15 cellular contexts compared by ENCODE assay signal in genomic region chr12:67811437-67812361, GRCh38.
DNase-seq lines count a peak whose midpoint lies in the region; ATAC-seq and TF ChIP-seq lines count a peak whose summit lies in the region.
"Had no signal": no experiment of that assay in that cellular context is flagged by ENCODE, and none has a peak within 500 bp of the region (broad histone marks: within the 10 kb centered on the region; RNA-seq: fewer than 3 reads in every experiment).

No MANE protein-coding gene starts in this region.

- H3K9me3 ChIP-seq in PC-3 (ENCODE audit: low read length) = peaks cover 9% of the 10 kb centered on the region; the same call in 1 of the 2 replicates

- peaks cover 30% of the 10 kb centered on the region for H3K4me1 ChIP-seq in PC-3 (ENCODE audit: insufficient read depth, low read length)
- H3K4me1 ChIP-seq: neural progenitor cell, tibial nerve had no signal

- BruUV-seq in PC-3 (replicated peaks; lab: Mats Ljungman, UMichigan) = no TSS peak

- intact Hi-C loops in activated CD8-positive, alpha-beta T cell treated with anti-CD3 and anti-CD28 coated beads for 36 hours (cut with micrococcal nuclease) = no loop called here
- intact Hi-C loops in PC-3 (cut with micrococcal nuclease) = loop anchor here (5.0 kb wide), 4 partner anchors 99 to 159 kb away; no protein-coding TSS in a partner anchor

- H3K27ac Mint-ChIP-seq in activated CD8-positive, alpha-beta T cell treated with anti-CD3 and anti-CD28 coated beads for 36 hours = no peak overlapping the region
- H3K27ac Mint-ChIP-seq in activated CD8-positive, alpha-beta T cell treated with anti-CD3 and anti-CD28 coated beads, Interleukin-2, amount 10 ng/mL, durations not matched to agents 7 days and 5 days = no peak overlapping the region
- H3K27ac Mint-ChIP-seq in stimulated activated effector memory CD8-positive, alpha-beta T cell treated with anti-CD3 and anti-CD28 coated beads, Interleukin-12 subunit alpha, Interleukin-12 subunit beta, amount 100 ng/mL, for 72 hours = no peak overlapping the region
- H3K27ac Mint-ChIP-seq: neural progenitor cell had no signal

- H2AFZ ChIP-seq in PC-3 (ENCODE audit: low read length) = no peak overlapping the region
- H2AFZ ChIP-seq: neural progenitor cell had no signal

- peaks cover 4% of the 10 kb centered on the region for H3K36me3 Mint-ChIP-seq in activated CD8-positive, alpha-beta T cell treated with anti-CD3 and anti-CD28 coated beads for 36 hours (ENCODE audit: low read depth)
- no peaks in the 10 kb centered on the region for H3K36me3 Mint-ChIP-seq in activated CD8-positive, alpha-beta T cell treated with anti-CD3 and anti-CD28 coated beads, Interleukin-2, amount 10 ng/mL, durations not matched to agents 7 days and 5 days (ENCODE audit: low read depth)
- no peaks in the 10 kb centered on the region for H3K36me3 Mint-ChIP-seq in stimulated activated effector memory CD8-positive, alpha-beta T cell treated with anti-CD3 and anti-CD28 coated beads, Interleukin-12 subunit alpha, Interleukin-12 subunit beta, amount 100 ng/mL, for 72 hours
- H3K36me3 Mint-ChIP-seq: neural progenitor cell had no signal

- no peaks in the 10 kb centered on the region for H3K9me2 ChIP-seq in PC-3 (replicated peaks; ENCODE audit: low read length)

- TF ChIP-seq CTCF in activated CD8-positive, alpha-beta T cell treated with anti-CD3 and anti-CD28 coated beads for 36 hours (IDR thresholded peaks at IDR 0.05) = no peak
- no peak for TF ChIP-seq CTCF in PC-3 (conservative IDR thresholded peaks at IDR 0.05; ENCODE audit: low read depth, low read length)
- no peak for TF ChIP-seq CTCF in fibroblast of mammary gland (conservative IDR thresholded peaks at IDR 0.05; ENCODE audit: control insufficient read depth, insufficient read depth, low read depth, low read length)

- peak overlapping the region; percentile 8 for H3K4me2 ChIP-seq in PC-3 (ENCODE audit: low read length)
- H3K4me2 ChIP-seq: neural progenitor cell had no signal

- peaks cover 10% of the 10 kb centered on the region for H3K9me3 Mint-ChIP-seq in activated CD8-positive, alpha-beta T cell treated with anti-CD3 and anti-CD28 coated beads for 36 hours
- H3K9me3 Mint-ChIP-seq in activated CD8-positive, alpha-beta T cell treated with anti-CD3 and anti-CD28 coated beads, Interleukin-2, amount 10 ng/mL, durations not matched to agents 7 days and 5 days (ENCODE audit: insufficient read depth) = peaks cover 7% of the 10 kb centered on the region
- peaks cover 8% of the 10 kb centered on the region for H3K9me3 Mint-ChIP-seq in stimulated activated effector memory CD8-positive, alpha-beta T cell treated with anti-CD3 and anti-CD28 coated beads, Interleukin-12 subunit alpha, Interleukin-12 subunit beta, amount 100 ng/mL, for 72 hours

- no peaks in the 10 kb centered on the region for H3F3A ChIP-seq in PC-3 (ENCODE audit: low read length, unreplicated experiment)

- no peak overlapping the region for H3K4me3 Mint-ChIP-seq in activated CD8-positive, alpha-beta T cell treated with anti-CD3 and anti-CD28 coated beads for 36 hours
- no peak overlapping the region for H3K4me3 Mint-ChIP-seq in activated CD8-positive, alpha-beta T cell treated with anti-CD3 and anti-CD28 coated beads, Interleukin-2, amount 10 ng/mL, durations not matched to agents 7 days and 5 days
- no peak overlapping the region for H3K4me3 Mint-ChIP-seq in stimulated activated effector memory CD8-positive, alpha-beta T cell treated with anti-CD3 and anti-CD28 coated beads, Interleukin-12 subunit alpha, Interleukin-12 subunit beta, amount 100 ng/mL, for 72 hours
- H3K4me3 Mint-ChIP-seq: neural progenitor cell had no signal

- peaks cover 25% of the 10 kb centered on the region for H3K4me1 Mint-ChIP-seq in activated CD8-positive, alpha-beta T cell treated with anti-CD3 and anti-CD28 coated beads for 36 hours (ENCODE audit: low read depth)
- H3K4me1 Mint-ChIP-seq in activated CD8-positive, alpha-beta T cell treated with anti-CD3 and anti-CD28 coated beads, Interleukin-2, amount 10 ng/mL, durations not matched to agents 7 days and 5 days (ENCODE audit: low read depth) = no peaks in the 10 kb centered on the region
- no peaks in the 10 kb centered on the region for H3K4me1 Mint-ChIP-seq in stimulated activated effector memory CD8-positive, alpha-beta T cell treated with anti-CD3 and anti-CD28 coated beads, Interleukin-12 subunit alpha, Interleukin-12 subunit beta, amount 100 ng/mL, for 72 hours
- H3K4me1 Mint-ChIP-seq: neural progenitor cell had no signal

- H3K36me3 ChIP-seq in PC-3 (ENCODE audit: low read depth, low read length) = no peaks in the 10 kb centered on the region
- H3K36me3 ChIP-seq: neural progenitor cell, tibial nerve had no signal

- H3K79me2 ChIP-seq in PC-3 (ENCODE audit: low read length) = no peaks in the 10 kb centered on the region

- no peak overlapping the region for H3K4me3 ChIP-seq in PC-3 (ENCODE audit: low read length)
- no peak overlapping the region for H3K4me3 ChIP-seq in fibroblast of mammary gland (ENCODE audit: control insufficient read depth, low read depth, low read length)
- H3K4me3 ChIP-seq: neural progenitor cell, skin epidermis, tibial nerve had no signal

- no peaks in the 10 kb centered on the region for H4K20me1 ChIP-seq in PC-3 (ENCODE audit: low read length)

- no peaks in the 10 kb centered on the region for H3K27me3 Mint-ChIP-seq in activated CD8-positive, alpha-beta T cell treated with anti-CD3 and anti-CD28 coated beads for 36 hours
- no peaks in the 10 kb centered on the region for H3K27me3 Mint-ChIP-seq in activated CD8-positive, alpha-beta T cell treated with anti-CD3 and anti-CD28 coated beads, Interleukin-2, amount 10 ng/mL, durations not matched to agents 7 days and 5 days (ENCODE audit: low read depth)

- CTCF ChIA-PET in activated CD8-positive, alpha-beta T cell treated with anti-CD3 and anti-CD28 coated beads for 36 hours (lab: Charles Lee) = interaction anchor here (0.8 to 1.5 kb wide), 4 partner anchors 11 to 131 kb away, joined by 3 read pairs; no protein-coding TSS in a partner anchor
- CTCF ChIA-PET in activated CD8-positive, alpha-beta T cell treated with anti-CD3 and anti-CD28 coated beads, Interleukin-2, amount 10 ng/mL, durations not matched to agents 7 days and 5 days (lab: Charles Lee) = no interaction called here
- CTCF ChIA-PET in PC-3 (lab: Charles Lee) = no interaction called here

- POLR2A ChIA-PET in activated CD8-positive, alpha-beta T cell treated with anti-CD3 and anti-CD28 coated beads for 36 hours (lab: Charles Lee) = no interaction called here
- POLR2A ChIA-PET in activated CD8-positive, alpha-beta T cell treated with anti-CD3 and anti-CD28 coated beads, Interleukin-2, amount 10 ng/mL, durations not matched to agents 7 days and 5 days (lab: Charles Lee) = no interaction called here
- POLR2A ChIA-PET in PC-3 (lab: Charles Lee; ENCODE audit: unreplicated experiment) = interaction anchor here (0.5 kb wide), 1 partner anchor 446 kb away, joined by 3 read pairs; no protein-coding TSS in a partner anchor

- no peak for DNase-seq in activated CD8-positive, alpha-beta T cell treated with anti-CD3 and anti-CD28 coated beads for 36 hours
- no peak for DNase-seq in activated CD8-positive, alpha-beta T cell treated with anti-CD3 and anti-CD28 coated beads, Interleukin-2, amount 10 ng/mL, durations not matched to agents 7 days and 5 days
- DNase-seq in PC-3 = peak; percentile 84
- peak; percentile 96 for DNase-seq in fibroblast of mammary gland (ENCODE audit: low read depth)
- no peak for DNase-seq in stimulated activated effector memory CD8-positive, alpha-beta T cell treated with anti-CD3 and anti-CD28 coated beads, Interleukin-12 subunit alpha, Interleukin-12 subunit beta, amount 100 ng/mL, for 72 hours (ENCODE audit: low spot score in 2 of 2)
- no peak for DNase-seq in NCI-H2196 treated with DMSO at 0.1 percent for 48 hours (lab: John Stamatoyannopoulos, UW; ENCODE audit: unreplicated experiment)
- no peak for DNase-seq in GDM1 (lab: John Stamatoyannopoulos, UW)
- DNase-seq: activated CD4-positive, alpha-beta T cell treated with anti-CD3 and anti-CD28 coated beads for 4 hours; activated gamma-delta T cell treated with Interleukin-2 at 50 U/mL for 16 hours; GF-D8; left ventricle myocardium superior had no signal

- ATAC-seq in activated CD8-positive, alpha-beta T cell treated with anti-CD3 and anti-CD28 coated beads for 36 hours = peak; percentile 30
- ATAC-seq in activated CD8-positive, alpha-beta T cell treated with anti-CD3 and anti-CD28 coated beads, Interleukin-2, amount 10 ng/mL, durations not matched to agents 7 days and 5 days = no peak
- peak; percentile 86 for ATAC-seq in PC-3
- ATAC-seq in stimulated activated effector memory CD8-positive, alpha-beta T cell treated with anti-CD3 and anti-CD28 coated beads, Interleukin-12 subunit alpha, Interleukin-12 subunit beta, amount 100 ng/mL, for 72 hours = peak; percentile 72
- no peak for ATAC-seq in GM19463 (IDR thresholded peaks at IDR 0.05; ENCODE audit: unreplicated experiment)
- ATAC-seq: left ventricle myocardium superior had no signal

- 0 out of 2 replicates have a peak overlapping the region, but pooled peaks have one; percentile 14 for H3K9ac ChIP-seq in PC-3 (ENCODE audit: low read length)
- H3K9ac ChIP-seq: neural progenitor cell had no signal

- H3K27me3 ChIP-seq in PC-3 (ENCODE audit: low read length) = no peaks in the 10 kb centered on the region
- H3K27me3 ChIP-seq: neural progenitor cell, tibial nerve had no signal

- H3K27ac ChIP-seq in PC-3 (ENCODE audit: low read length) = peak overlapping the region; percentile 76
- H3K27ac ChIP-seq: neural progenitor cell, skin epidermis, tibial nerve had no signal

Comparison
In these comparisons a context has a peak if more than half of its experiments do, and no peak if none do; other contexts are left out.
1. ATAC-seq: peak in activated CD8-positive, alpha-beta T cell treated with anti-CD3 and anti-CD28 coated beads for 36 hours (single experiment), PC-3 (single experiment) and stimulated activated effector memory CD8-positive, alpha-beta T cell treated with anti-CD3 and anti-CD28 coated beads, Interleukin-12 subunit alpha, Interleukin-12 subunit beta, amount 100 ng/mL, for 72 hours (single experiment); none in activated CD8-positive, alpha-beta T cell treated with anti-CD3 and anti-CD28 coated beads, Interleukin-2, amount 10 ng/mL, durations not matched to agents 7 days and 5 days (single experiment) and GM19463 (single experiment).
2. DNase-seq: peak in PC-3 (single experiment) and fibroblast of mammary gland (single experiment); none in activated CD8-positive, alpha-beta T cell treated with anti-CD3 and anti-CD28 coated beads for 36 hours (single experiment), activated CD8-positive, alpha-beta T cell treated with anti-CD3 and anti-CD28 coated beads, Interleukin-2, amount 10 ng/mL, durations not matched to agents 7 days and 5 days (single experiment), stimulated activated effector memory CD8-positive, alpha-beta T cell treated with anti-CD3 and anti-CD28 coated beads, Interleukin-12 subunit alpha, Interleukin-12 subunit beta, amount 100 ng/mL, for 72 hours (0 of 2), NCI-H2196 treated with DMSO at 0.1 percent for 48 hours (single experiment) and GDM1 (single experiment).